ENCODE assay signal across 8 cellular contexts in genomic region chr12:132142679-132143327, GRCh38. TPM values are rescaled to one million over a fixed set of nuclear protein-coding genes. Genes with fewer than 3 reads are reported as not detected.
DNase-seq lines count a peak whose midpoint lies in the region; ATAC-seq and TF ChIP-seq lines count a peak whose summit lies in the region.

No MANE protein-coding gene starts in this region.

- TF ChIP-seq CTCF in AG04450 (IDR thresholded peaks at IDR 0.05; ENCODE audit: low read depth, low read length) (no peak), choroid plexus epithelial cell (conservative IDR thresholded peaks at IDR 0.05; ENCODE audit: low read depth, low read length) (no peak)

- H3K36me3 Mint-ChIP-seq in IgD-negative memory B cell, result no peaks in the 10 kb centered on the region
- peaks cover 3 to 9% (median 5%) of the 10 kb centered on the region in 5 donors for H3K36me3 Mint-ChIP-seq in naive thymus-derived CD4-positive, alpha-beta T cell

- peak overlapping the region; percentile 83 for H3K4me3 ChIP-seq in AG04450 (ENCODE audit: low read depth, low read length)
- H3K4me3 ChIP-seq in choroid plexus epithelial cell (ENCODE audit: low read depth, low read length), result peak overlapping the region; percentile 91
- H3K4me3 ChIP-seq in naive thymus-derived CD4-positive, alpha-beta T cell (ENCODE audit: low read length), result peak overlapping the region; percentile 58

- CTCF ChIA-PET in AG04450 (lab: Charles Lee), result interaction anchor here (0.5 to 1.4 kb wide), 2 partner anchors 9 to 11 kb away, joined by 4 to 6 read pairs; no protein-coding TSS in a partner anchor
- CTCF ChIA-PET in naive thymus-derived CD4-positive, alpha-beta T cell (lab: Charles Lee), result no interaction called here

- H3K9me3 Mint-ChIP-seq in IgD-negative memory B cell, result no peaks in the 10 kb centered on the region
- peaks cover 0 to 4% (median 0%) of the 10 kb centered on the region in 11 donors for H3K9me3 Mint-ChIP-seq in naive thymus-derived CD4-positive, alpha-beta T cell

- H3K4me1 Mint-ChIP-seq in IgD-negative memory B cell, result peaks cover 12 to 21% (median 20%) of the 10 kb centered on the region in 3 donors
- peaks cover 21 to 38% (median 29%) of the 10 kb centered on the region in 7 donors for H3K4me1 Mint-ChIP-seq in naive thymus-derived CD4-positive, alpha-beta T cell

- POLR2A ChIA-PET in AG04450 (lab: Yijun Ruan, JAX), result no interaction called here
- POLR2A ChIA-PET in naive thymus-derived CD4-positive, alpha-beta T cell (lab: Charles Lee), result no interaction called here

- no peak for ATAC-seq in naive thymus-derived CD4-positive, alpha-beta T cell
- ATAC-seq in GM18505 (IDR thresholded peaks at IDR 0.05; ENCODE audit: unreplicated experiment), result no peak
- no peak for ATAC-seq in HG03108 (IDR thresholded peaks at IDR 0.05; ENCODE audit: unreplicated experiment)

- DNase-seq in AG04450 (ENCODE audit: low read depth, low spot score) (no peak), choroid plexus epithelial cell (ENCODE audit: low read depth) (no peak), NCI-H1436 (lab: John Stamatoyannopoulos, UW) (no peak), inferior parietal cortex (ENCODE audit: extremely low spot score) (no peak)
- no peak for DNase-seq in naive thymus-derived CD4-positive, alpha-beta T cell

- H3K9me3 ChIP-seq in AG04450 (ENCODE audit: control insufficient read depth, insufficient read depth, low read length), result peaks cover 3% of the 10 kb centered on the region; the same call in 1 of the 2 replicates
- no peaks in the 10 kb centered on the region for H3K9me3 ChIP-seq in naive thymus-derived CD4-positive, alpha-beta T cell (ENCODE audit: control insufficient read depth in 2 of 3, low read length in 3 of 3)

- peak overlapping the region in 2 of 3 donors; percentile 80 to 81 for H3K27ac Mint-ChIP-seq in IgD-negative memory B cell
- H3K27ac Mint-ChIP-seq in naive thymus-derived CD4-positive, alpha-beta T cell, result peak overlapping the region in 8 of 9 donors; percentile 36 to 90 (median 81)

- intact Hi-C loops in naive thymus-derived CD4-positive, alpha-beta T cell (cut with micrococcal nuclease), result loop anchor here in 1 of 2 donors (5.0 kb wide), 2 partner anchors 46 to 76 kb away; no protein-coding TSS in a partner anchor

- no peaks in the 10 kb centered on the region for H3K27me3 Mint-ChIP-seq in IgD-negative memory B cell
- peaks cover 0 to 2% (median 0%) of the 10 kb centered on the region in 5 donors for H3K27me3 Mint-ChIP-seq in naive thymus-derived CD4-positive, alpha-beta T cell

- peaks cover 21 to 23% of the 10 kb centered on the region in 2 donors for H3K4me1 ChIP-seq in naive thymus-derived CD4-positive, alpha-beta T cell (ENCODE audit: control insufficient read depth in 2 of 2, insufficient read depth in 2 of 2, low read length in 2 of 2)

- peak overlapping the region; percentile 69 to 93 (median 86) for H3K4me3 Mint-ChIP-seq in IgD-negative memory B cell
- peak overlapping the region; percentile 79 to 93 (median 86) for H3K4me3 Mint-ChIP-seq in naive thymus-derived CD4-positive, alpha-beta T cell

- peaks cover 0 to 71% (median 21%) of the 10 kb centered on the region in 3 experiments for H3K36me3 ChIP-seq in naive thymus-derived CD4-positive, alpha-beta T cell (ENCODE audit: control insufficient read depth in 2 of 3, insufficient read depth in 3 of 3, low read length in 3 of 3)

- no peaks in the 10 kb centered on the region for H3K27me3 ChIP-seq in AG04450 (ENCODE audit: control insufficient read depth, insufficient read depth, low read length)
- H3K27me3 ChIP-seq in naive thymus-derived CD4-positive, alpha-beta T cell (ENCODE audit: control insufficient read depth in 2 of 2, insufficient read depth in 2 of 2, low read length in 2 of 2), result no peaks in the 10 kb centered on the region

- no peak for TF ChIP-seq POLR2A in GM18505 (IDR thresholded peaks at IDR 0.05; ENCODE audit: borderline replicate concordance, extremely low read depth, insufficient read depth, insufficient read length)

- no peak overlapping the region for H3K27ac ChIP-seq in AG04450 (ENCODE audit: low read depth, low read length)
- H3K27ac ChIP-seq in naive thymus-derived CD4-positive, alpha-beta T cell (ENCODE audit: low read depth, low read length), result peak overlapping the region; percentile 92

RNA-seq across cellular contexts. Expression of gene DDX51, which starts 1.3 kb away (rescaled TPM):
- 4.5 and 4.6 TPM in 2 replicates for polyA plus RNA-seq in AG04450 (2011; rRNA removed)
- 3.0 and 3.9 TPM in 2 replicates for polyA minus RNA-seq in AG04450 (2011; rRNA and poly(A)+ RNA removed)
- polyA plus RNA-seq in IgD-negative memory B cell, result 8.9 TPM
- total RNA-seq in naive thymus-derived CD4-positive, alpha-beta T cell, result 10 to 100 TPM; 33.2 to 54.8 (median 50.6) TPM
- 10 to 100 TPM in 1 of 2 donors, 1 to 10 TPM in 1; 8.8 to 15.6 TPM for polyA plus RNA-seq in naive thymus-derived CD4-positive, alpha-beta T cell

RNA-seq across cellular contexts. Expression of gene NOC4L, which starts 1.5 kb away (rescaled TPM):
- polyA plus RNA-seq in AG04450 (2011; rRNA removed) (2.9 and 3.7 TPM in 2 replicates), IgD-negative memory B cell (31.2 TPM)
- polyA minus RNA-seq in AG04450 (2011; rRNA and poly(A)+ RNA removed), result 3.2 and 3.3 TPM in 2 replicates
- 10 to 100 TPM; 19.3 to 27.1 (median 21.1) TPM for total RNA-seq in naive thymus-derived CD4-positive, alpha-beta T cell
- polyA plus RNA-seq in naive thymus-derived CD4-positive, alpha-beta T cell, result 10 to 100 TPM; 16.9 to 29.0 TPM
